In genomic region chr10:93458821-93459257, GRCh38 we compare ENCODE assay signal across 8 cellular contexts. TPM values are rescaled to one million over a fixed set of nuclear protein-coding genes. Genes with fewer than 3 reads are reported as not detected.
DNase-seq lines count a peak whose midpoint lies in the region; ATAC-seq and TF ChIP-seq lines count a peak whose summit lies in the region.

No MANE protein-coding gene starts in this region.

- H3K4me2 ChIP-seq in GM23338, result no peak overlapping the region

- H3K27ac Mint-ChIP-seq in GM23338, result no peak overlapping the region

- no peak overlapping the region for H3K4me3 ChIP-seq in GM23338
- no peak overlapping the region for H3K4me3 ChIP-seq in cardiac muscle cell

- no peaks in the 10 kb centered on the region for H3K9me3 Mint-ChIP-seq in GM23338

- H3K36me3 ChIP-seq in GM23338 (ENCODE audit: insufficient read depth) (no peaks in the 10 kb centered on the region), cardiac muscle cell (no peaks in the 10 kb centered on the region)

- intact Hi-C loops in sciatic nerve (cut with DNase I), result no loop called here

- no peak overlapping the region for H3K27ac ChIP-seq in GM23338 (ENCODE audit: low read depth)
- peak overlapping the region; percentile 44 for H3K27ac ChIP-seq in cardiac muscle cell

- no peaks in the 10 kb centered on the region for H3F3A ChIP-seq in GM23338 (replicated peaks; ENCODE audit: low read depth)

- H3K79me2 ChIP-seq in GM23338 (replicated peaks; ENCODE audit: insufficient read depth), result no peaks in the 10 kb centered on the region

- H3K27me3 ChIP-seq in GM23338 (ENCODE audit: insufficient read depth) (no peaks in the 10 kb centered on the region), cardiac muscle cell (no peaks in the 10 kb centered on the region)

- no peak overlapping the region; the same call in 2 of the 3 replicates for H3K4me3 Mint-ChIP-seq in GM23338

- H3K27me3 Mint-ChIP-seq in GM23338 (ENCODE audit: insufficient read depth, low read depth, poor library complexity), result peaks cover 4% of the 10 kb centered on the region

- peak overlapping the region; percentile 70; the same call in 1 of the 2 replicates for H2AFZ ChIP-seq in GM23338

- TF ChIP-seq CTCF in GM23338 (conservative IDR thresholded peaks at IDR 0.05; ENCODE audit: low read depth in 2 of 2), result no peak
- TF ChIP-seq CTCF in cardiac muscle cell (IDR thresholded peaks at IDR 0.05; ENCODE audit: low read depth, low read length), result no peak

- no peaks in the 10 kb centered on the region for H3K9me3 ChIP-seq in cardiac muscle cell (ENCODE audit: low read depth)

- ATAC-seq in GM23338 (peak; percentile 80), sciatic nerve (peak; percentile 93), HG03025 (IDR thresholded peaks at IDR 0.05; ENCODE audit: low FRiP score, unreplicated experiment) (no peak)

- no peaks in the 10 kb centered on the region for H4K20me1 ChIP-seq in GM23338 (replicated peaks; ENCODE audit: insufficient read depth)

- DNase-seq in GM23338 (ENCODE audit: low spot score) (peak; percentile 41), T1000 (lab: John Stamatoyannopoulos, UW) (peak; percentile 92), cardiac muscle cell (ENCODE audit: low read depth in 1 of 2, low spot score in 1 of 2) (peak; percentile 48 to 99), sciatic nerve (ENCODE audit: low spot score) (peak; percentile 80), activated gamma-delta T cell treated with Interleukin-2 at 50 U/mL for 16 hours (no peak), germinal center (ENCODE audit: low spot score) (no peak), NCI-H69 (lab: John Stamatoyannopoulos, UW) (no peak)

- 0 out of 2 replicates have a peak, but pooled peaks cover 4% of the 10 kb centered on the region for H3K4me1 ChIP-seq in GM23338 (ENCODE audit: insufficient read depth)
- H3K4me1 ChIP-seq in cardiac muscle cell (ENCODE audit: low read depth), result no peaks in the 10 kb centered on the region

- no peaks in the 10 kb centered on the region for H3K9me2 ChIP-seq in GM23338 (ENCODE audit: insufficient read depth)

- H3K4me1 Mint-ChIP-seq in GM23338, result peaks cover 5% of the 10 kb centered on the region; the same call in 2 of the 3 replicates

- H3K36me3 Mint-ChIP-seq in GM23338 (ENCODE audit: low read depth), result no peaks in the 10 kb centered on the region

TF ChIP-seq in GM23338, 12 proteins besides CTCF, POLR2A, EP300 and RAD21:
- TF ChIP-seq JUNB (IDR thresholded peaks at IDR 0.05; ENCODE audit: unreplicated experiment) (no peak), CREB1 (CRISPR knock-in tag; IDR thresholded peaks at IDR 0.05; ENCODE audit: low read depth) (no peak), ETS1 (IDR thresholded peaks at IDR 0.05) (no peak)

RNA-seq across cellular contexts. Expression of gene MYOF, which starts 23.3 kb away (rescaled TPM):
- total RNA-seq in GM23338 (2014; rRNA removed; shearing (Covaris generic)), result 0.54 and 1.4 TPM in 2 replicates
- polyA plus RNA-seq in GM23338 (2016; fragmentation: Nextera tagmentation; extraction: Ambion mirVana), result 0.45 and 0.82 TPM in 2 replicates
- 18.1 and 22.4 TPM in 2 replicates for total RNA-seq in cardiac muscle cell
- 9.6 and 13.4 TPM in 2 replicates for polyA plus RNA-seq in cardiac muscle cell
- 76.2 TPM for total RNA-seq in sciatic nerve

RNA-seq across cellular contexts. Expression of gene CEP55, which starts 37.6 kb away (rescaled TPM):
- 15.0 and 22.4 TPM in 2 replicates for total RNA-seq in GM23338 (2014; rRNA removed; shearing (Covaris generic))
- 12.4 and 13.2 TPM in 2 replicates for polyA plus RNA-seq in GM23338 (2016; fragmentation: Nextera tagmentation; extraction: Ambion mirVana)
- 2.8 and 23.8 TPM in 2 replicates for total RNA-seq in cardiac muscle cell
- 3.1 and 25.9 TPM in 2 replicates for polyA plus RNA-seq in cardiac muscle cell
- 0.62 TPM for total RNA-seq in sciatic nerve

Comparison
In these comparisons a context has a peak if more than half of its experiments do, and no peak if none do; other contexts are left out.
1. DNase-seq: peak in GM23338 (single experiment), T1000 (single experiment), cardiac muscle cell (2 of 2) and sciatic nerve (single experiment); none in activated gamma-delta T cell treated with Interleukin-2 at 50 U/mL for 16 hours (single experiment), germinal center (single experiment) and NCI-H69 (single experiment).